8 cellular contexts compared by ENCODE assay signal in genomic region chr5:97163360-97163764, GRCh38. TPM values are rescaled to one million over a fixed set of nuclear protein-coding genes. Genes with fewer than 3 reads are reported as not detected.
DNase-seq lines count a peak whose midpoint lies in the region; ATAC-seq, FAIRE-seq and TF ChIP-seq lines count a peak whose summit lies in the region.

No MANE protein-coding gene starts in this region.

- H3K36me3 ChIP-seq in keratinocyte (ENCODE audit: control insufficient read depth in 2 of 2, extremely low read depth in 1 of 2, insufficient read depth in 2 of 2, low read length in 2 of 2), result peaks cover 6 to 11% of the 10 kb centered on the region in 2 experiments

- H3K4me3 ChIP-seq in AG04450 (ENCODE audit: low read depth, low read length) (no peak overlapping the region), keratinocyte (ENCODE audit: control insufficient read depth in 2 of 3, extremely low read depth in 1 of 3, insufficient read depth in 2 of 3, low read depth in 1 of 3, low read length in 3 of 3) (no peak overlapping the region)

- H4K20me1 ChIP-seq in keratinocyte (ENCODE audit: control insufficient read depth, extremely low read depth, insufficient read depth, low read length), result no peaks in the 10 kb centered on the region

- in situ Hi-C loops in GM13976 (cut with MboI; ENCODE audit: low sequenced_read_pairs, unreplicated experiment), result loop anchor here (5.0 to 25.0 kb wide), 2 partner anchors 416 to 551 kb away; no protein-coding TSS in a partner anchor

- H2AFZ ChIP-seq in keratinocyte (ENCODE audit: control insufficient read depth, low read length), result no peak overlapping the region

- CTCF ChIA-PET in AG04450 (lab: Charles Lee) (interaction anchor here (0.7 to 7.9 kb wide), 13 partner anchors 20 to 1665 kb away, joined by 3 to 97 read pairs (median 7); no protein-coding TSS in a partner anchor), WTC11 (lab: Charles Lee) (interaction anchor here (2.1 kb wide), 1 partner anchor 120 kb away, joined by 5 read pairs; no protein-coding TSS in a partner anchor)

- H3K79me2 ChIP-seq in keratinocyte (ENCODE audit: control insufficient read depth, insufficient read depth, low read length), result no peaks in the 10 kb centered on the region

- H3K27ac ChIP-seq in AG04450 (ENCODE audit: low read depth, low read length) (no peak overlapping the region), keratinocyte (ENCODE audit: control insufficient read depth, insufficient read depth, low read length) (no peak overlapping the region)

- no peaks in the 10 kb centered on the region for H3K4me1 ChIP-seq in keratinocyte (ENCODE audit: control insufficient read depth, extremely low read depth, insufficient read depth, low read length)

- peaks cover 3% of the 10 kb centered on the region; the same call in 1 of the 2 replicates for H3K9me3 ChIP-seq in AG04450 (ENCODE audit: control insufficient read depth, insufficient read depth, low read length)
- H3K9me3 ChIP-seq in keratinocyte (ENCODE audit: control insufficient read depth, low read depth, low read length), result no peaks in the 10 kb centered on the region

- TF ChIP-seq CTCF in AG04450 (IDR thresholded peaks at IDR 0.05; ENCODE audit: low read depth, low read length), result peak; percentile 62
- TF ChIP-seq CTCF in GM13976 (IDR thresholded peaks at IDR 0.05; ENCODE audit: borderline replicate concordance, control extremely low read depth, extremely low read depth, insufficient read depth, missing control alignments), result no peak
- TF ChIP-seq CTCF in WTC11 (IDR thresholded peaks at IDR 0.05), result peak; percentile 69
- TF ChIP-seq CTCF in keratinocyte (optimal IDR thresholded peaks at IDR 0.05 in 1 of 3, IDR thresholded peaks at IDR 0.05 in 1 of 3, conservative IDR thresholded peaks at IDR 0.05 in 1 of 3; ENCODE audit: extremely low read depth in 1 of 3, insufficient read depth in 2 of 3, low read length in 3 of 3), result peak in 2 of 3 experiments; percentile 31 to 48

- H3K27ac Mint-ChIP-seq in WTC11, result no peak overlapping the region

- POLR2A ChIA-PET in AG04450 (lab: Yijun Ruan, JAX) (no interaction called here), WTC11 (lab: Charles Lee) (no interaction called here)

- ATAC-seq in WTC11, result no peak
- no peak for ATAC-seq in HG02678 (IDR thresholded peaks at IDR 0.05; ENCODE audit: unreplicated experiment)

- dilution Hi-C loops in keratinocyte (cut with MboI; ENCODE audit: extremely low pct_ligation_motif_present, low sequenced_read_pairs), result loop anchor here (25.0 kb wide), 1 partner anchor 126 kb away; no protein-coding TSS in a partner anchor

- H3K9me3 Mint-ChIP-seq in WTC11, result peaks cover 5% of the 10 kb centered on the region

- DNase-seq in AG04450 (ENCODE audit: low read depth, low spot score) (no peak), GM13976 (ENCODE audit: low spot score) (peak; percentile 8), WTC11 (ENCODE audit: low spot score) (no peak), keratinocyte (ENCODE audit: low read depth, low spot score) (no peak), HTR-8/SVneo (ENCODE audit: insufficient read length, low spot score) (no peak), SHP77 treated with DMSO at 0.1 percent for 48 hours (lab: John Stamatoyannopoulos, UW) (no peak)
- no peak for DNase-seq in activated naive CD4-positive, alpha-beta T cell (lab: John Stamatoyannopoulos, UW)

- H3K4me2 ChIP-seq in keratinocyte (ENCODE audit: control insufficient read depth, extremely low read depth, insufficient read depth, low read depth, low read length), result no peak overlapping the region

- H3K27me3 ChIP-seq in AG04450 (ENCODE audit: control insufficient read depth, insufficient read depth, low read length) (no peaks in the 10 kb centered on the region), keratinocyte (ENCODE audit: control insufficient read depth, extremely low read depth, insufficient read depth, low read length) (no peaks in the 10 kb centered on the region)

- no peaks in the 10 kb centered on the region for H3K4me1 Mint-ChIP-seq in WTC11

- H3K4me3 Mint-ChIP-seq in WTC11, result no peak overlapping the region

- peaks cover 43% of the 10 kb centered on the region for H3K36me3 Mint-ChIP-seq in WTC11

- H3K9ac ChIP-seq in keratinocyte (ENCODE audit: control insufficient read depth, extremely low read depth, insufficient read depth, low read length), result no peak overlapping the region

- no peak for FAIRE-seq in keratinocyte (lab: Jason Lieb, UNC)
- no peak for FAIRE-seq in HTR-8/SVneo (lab: Jason Lieb, UNC)

- H3K9me1 ChIP-seq in keratinocyte (ENCODE audit: control insufficient read depth, extremely low read depth, insufficient read depth, low read length), result no peaks in the 10 kb centered on the region

- no peaks in the 10 kb centered on the region for H3K27me3 Mint-ChIP-seq in WTC11 (ENCODE audit: low read depth)

TF ChIP-seq in WTC11, 78 proteins besides CTCF, POLR2A, EP300 and RAD21 (continues in another document):
- TF ChIP-seq ARID4B (CRISPR knock-in tag; IDR thresholded peaks at IDR 0.05; ENCODE audit: borderline replicate concordance) (no peak), ATF2 (CRISPR knock-in tag; IDR thresholded peaks at IDR 0.05; ENCODE audit: borderline replicate concordance, low read depth) (no peak), RELA (CRISPR knock-in tag; IDR thresholded peaks at IDR 0.05; ENCODE audit: borderline replicate concordance) (no peak)

RNA-seq across cellular contexts. Expression of gene RIOK2, which starts 19.7 kb away (rescaled TPM):
- polyA plus RNA-seq in AG04450 (2011; rRNA removed) (24.2 and 35.7 TPM in 2 replicates), keratinocyte (11.6 to 34.5 TPM (median 15.4 TPM) in 3 replicates)
- 11.9 and 22.8 TPM in 2 replicates for polyA minus RNA-seq in AG04450 (2011; rRNA and poly(A)+ RNA removed)
- total RNA-seq in WTC11 (2021), result 27.8 to 35.2 TPM (median 34.8 TPM) in 3 replicates
- 72.3 TPM for polyA plus RNA-seq in keratinocyte (2011; ENCODE audit: low read depth)
- polyA plus RNA-seq in keratinocyte (2011; cell fraction: cytosol; rRNA removed), result 8.5 and 23.1 TPM in 2 replicates
- 18.3 and 19.3 TPM in 2 replicates for polyA plus RNA-seq in keratinocyte (2011; cell fraction: nucleus; rRNA removed)
- polyA plus RNA-seq in keratinocyte (2012; ENCODE audit: low replicate concordance), result 21.1 and 22.1 TPM in 2 replicates
- polyA minus RNA-seq in keratinocyte, result 0.98 to 27.9 TPM (median 6.4 TPM) in 3 replicates
- polyA minus RNA-seq in keratinocyte (2011; cell fraction: cytosol; rRNA and poly(A)+ RNA removed), result 6.5 TPM
- polyA minus RNA-seq in keratinocyte (2011; cell fraction: nucleus; rRNA and poly(A)+ RNA removed), result 10.0 and 13.7 TPM in 2 replicates

RNA-seq across cellular contexts. Expression of gene LIX1, which starts 21.0 kb away (rescaled TPM):
- polyA plus RNA-seq in AG04450 (2011; rRNA removed) (not detected in 2 replicates), keratinocyte (not detected in 3 replicates)
- polyA minus RNA-seq in AG04450 (2011; rRNA and poly(A)+ RNA removed), result not detected in 2 replicates
- total RNA-seq in WTC11 (2021), result not detected in 3 replicates
- not detected for polyA plus RNA-seq in keratinocyte (2011; ENCODE audit: low read depth)
- not detected in 2 replicates for polyA plus RNA-seq in keratinocyte (2011; cell fraction: cytosol; rRNA removed)
- not detected in 2 replicates for polyA plus RNA-seq in keratinocyte (2011; cell fraction: nucleus; rRNA removed)
- polyA plus RNA-seq in keratinocyte (2012; ENCODE audit: low replicate concordance), result not detected in 2 replicates
- polyA minus RNA-seq in keratinocyte, result not detected in 3 replicates
- polyA minus RNA-seq in keratinocyte (2011; cell fraction: cytosol; rRNA and poly(A)+ RNA removed), result not detected
- not detected in 2 replicates for polyA minus RNA-seq in keratinocyte (2011; cell fraction: nucleus; rRNA and poly(A)+ RNA removed)
